ENCODE assay signal across 30 cellular contexts in the genomic region with DNA sequence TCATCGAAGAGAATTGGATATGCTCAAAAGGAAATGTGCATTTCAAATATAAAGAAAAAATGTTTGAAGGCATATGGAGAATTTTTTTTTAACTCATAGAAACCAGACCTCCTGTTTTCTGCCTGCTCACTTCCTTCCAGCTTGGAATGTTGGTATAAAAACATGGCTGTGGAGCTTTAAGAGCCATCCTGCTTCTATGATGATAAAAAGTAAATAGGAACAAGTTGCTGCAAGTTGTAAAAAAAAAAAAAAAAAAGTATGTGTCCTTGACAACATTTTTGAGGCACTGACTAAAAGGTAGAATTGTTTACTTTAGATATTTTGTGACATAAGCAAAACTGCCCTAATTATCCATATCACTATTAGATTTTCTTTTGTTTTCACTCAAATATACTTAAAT.
"Had no signal": no experiment of that assay in that cellular context is flagged by ENCODE, and none has a peak within 500 bp of the region (broad histone marks: within the 10 kb centered on the region; RNA-seq: fewer than 3 reads in every experiment).

No MANE protein-coding gene starts in this region.

- H3K27ac Mint-ChIP-seq: activated CD4-positive, alpha-beta memory T cell treated with anti-CD3 and anti-CD28 coated beads, Interleukin-2, amount 10 ng/mL, durations not matched to agents 7 days and 5 days; activated CD4-positive, alpha-beta T cell treated with anti-CD3 and anti-CD28 coated beads for 36 hours; activated CD4-positive, alpha-beta T cell treated with anti-CD3 and anti-CD28 coated beads, Interleukin-2, amount 10 ng/mL, durations not matched to agents 24 days and 14 days; activated naive CD4-positive, alpha-beta T cell treated with anti-CD3 and anti-CD28 coated beads, Interleukin-2, amount 10 ng/mL, durations not matched to agents 7 days and 5 days; activated naive CD4-positive, alpha-beta T cell treated with anti-CD3 and anti-CD28 coated beads, Interleukin-2, amount 50 U/mL, for 72 hours; activated naive CD8-positive, alpha-beta T cell treated with anti-CD3 and anti-CD28 coated beads, Interleukin-2, amount 10 ng/mL, durations not matched to agents 7 days and 5 days; activated T-cell treated with anti-CD3 and anti-CD28 coated beads, Interleukin-2, amount 50 U/mL, for 24 hours; activated T-cell treated with anti-CD3 and anti-CD28 coated beads, Interleukin-2, amount 50 U/mL, for 72 hours had no signal

- H3K4me3 Mint-ChIP-seq: activated CD4-positive, alpha-beta memory T cell treated with anti-CD3 and anti-CD28 coated beads, Interleukin-2, amount 10 ng/mL, durations not matched to agents 7 days and 5 days; activated CD4-positive, alpha-beta T cell treated with anti-CD3 and anti-CD28 coated beads for 36 hours; activated CD4-positive, alpha-beta T cell treated with anti-CD3 and anti-CD28 coated beads, Interleukin-2, amount 10 ng/mL, durations not matched to agents 24 days and 14 days; activated naive CD4-positive, alpha-beta T cell treated with anti-CD3 and anti-CD28 coated beads, Interleukin-2, amount 10 ng/mL, durations not matched to agents 7 days and 5 days; activated naive CD8-positive, alpha-beta T cell treated with anti-CD3 and anti-CD28 coated beads, Interleukin-2, amount 10 ng/mL, durations not matched to agents 7 days and 5 days; activated T-cell treated with anti-CD3 and anti-CD28 coated beads, Interleukin-2, amount 50 U/mL, for 24 hours; activated T-cell treated with anti-CD3 and anti-CD28 coated beads, Interleukin-2, amount 50 U/mL, for 72 hours had no signal

- H3K9me3 Mint-ChIP-seq: activated naive CD8-positive, alpha-beta T cell treated with anti-CD3 and anti-CD28 coated beads, Interleukin-2, amount 10 ng/mL, durations not matched to agents 7 days and 5 days had no signal

- H3K27me3 Mint-ChIP-seq: activated CD4-positive, alpha-beta memory T cell treated with anti-CD3 and anti-CD28 coated beads, Interleukin-2, amount 10 ng/mL, durations not matched to agents 7 days and 5 days; activated CD4-positive, alpha-beta T cell treated with anti-CD3 and anti-CD28 coated beads for 36 hours; activated CD4-positive, alpha-beta T cell treated with anti-CD3 and anti-CD28 coated beads, Interleukin-2, amount 10 ng/mL, durations not matched to agents 24 days and 14 days; activated naive CD4-positive, alpha-beta T cell treated with anti-CD3 and anti-CD28 coated beads, Interleukin-2, amount 10 ng/mL, durations not matched to agents 7 days and 5 days; activated naive CD8-positive, alpha-beta T cell treated with anti-CD3 and anti-CD28 coated beads, Interleukin-2, amount 10 ng/mL, durations not matched to agents 7 days and 5 days; activated T-cell treated with anti-CD3 and anti-CD28 coated beads, Interleukin-2, amount 50 U/mL, for 24 hours had no signal

- H3K27ac ChIP-seq: brain microvascular endothelial cell, cardiac muscle cell, colonic mucosa, esophagus muscularis mucosa, gastroesophageal sphincter, heart right ventricle, hepatocyte had no signal

- H2AFZ ChIP-seq: hepatocyte had no signal

- H3K4me3 ChIP-seq: cardiac muscle cell, colonic mucosa, esophagus muscularis mucosa, gastroesophageal sphincter, heart right ventricle, hepatocyte had no signal

- H3K4me1 Mint-ChIP-seq: activated CD4-positive, alpha-beta memory T cell treated with anti-CD3 and anti-CD28 coated beads, Interleukin-2, amount 10 ng/mL, durations not matched to agents 7 days and 5 days; activated CD4-positive, alpha-beta T cell treated with anti-CD3 and anti-CD28 coated beads for 36 hours; activated CD4-positive, alpha-beta T cell treated with anti-CD3 and anti-CD28 coated beads, Interleukin-2, amount 10 ng/mL, durations not matched to agents 24 days and 14 days; activated naive CD4-positive, alpha-beta T cell treated with anti-CD3 and anti-CD28 coated beads, Interleukin-2, amount 10 ng/mL, durations not matched to agents 7 days and 5 days; activated naive CD8-positive, alpha-beta T cell treated with anti-CD3 and anti-CD28 coated beads, Interleukin-2, amount 10 ng/mL, durations not matched to agents 7 days and 5 days had no signal

- H3K79me2 ChIP-seq: hepatocyte had no signal

- H3K36me3 Mint-ChIP-seq: activated naive CD4-positive, alpha-beta T cell treated with anti-CD3 and anti-CD28 coated beads, Interleukin-2, amount 10 ng/mL, durations not matched to agents 7 days and 5 days; activated naive CD8-positive, alpha-beta T cell treated with anti-CD3 and anti-CD28 coated beads, Interleukin-2, amount 10 ng/mL, durations not matched to agents 7 days and 5 days had no signal

- H3K4me1 ChIP-seq: colonic mucosa, esophagus muscularis mucosa, gastroesophageal sphincter, heart right ventricle had no signal

- H3K36me3 ChIP-seq: brain microvascular endothelial cell, cardiac muscle cell, colonic mucosa, esophagus muscularis mucosa, gastroesophageal sphincter, heart right ventricle had no signal

- DNase-seq: activated CD4-positive, alpha-beta memory T cell treated with anti-CD3 and anti-CD28 coated beads, Interleukin-2, amount 10 ng/mL, durations not matched to agents 7 days and 5 days; activated CD4-positive, alpha-beta T cell treated with anti-CD3 and anti-CD28 coated beads for 36 hours; activated CD4-positive, alpha-beta T cell treated with anti-CD3 and anti-CD28 coated beads, Interleukin-2, amount 10 ng/mL, durations not matched to agents 24 days and 14 days; activated CD4-positive, alpha-beta T cell treated with anti-CD3 and anti-CD28 coated beads, Interleukin-2, amount 50 U/mL, for 4 hours; activated CD4-positive, CD25-positive, alpha-beta regulatory T cell; activated CD4-positive, CD25-positive, alpha-beta regulatory T cell treated with anti-CD3 and anti-CD28 coated beads, Interleukin-2, amount 50 U/mL, for 72 hours; activated CD8-positive, alpha-beta memory T cell treated with anti-CD3 and anti-CD28 coated beads, Interleukin-2, amount 50 U/mL, for 48 hours; activated gamma-delta T cell; activated naive CD4-positive, alpha-beta T cell; activated naive CD4-positive, alpha-beta T cell treated with anti-CD3 and anti-CD28 coated beads, Interleukin-2, amount 10 ng/mL, durations not matched to agents 7 days and 5 days; activated naive CD8-positive, alpha-beta T cell treated with anti-CD3 and anti-CD28 coated beads, Interleukin-2, amount 10 ng/mL, durations not matched to agents 7 days and 5 days; activated T-cell treated with anti-CD3 and anti-CD28 coated beads for 4 hours; activated T-cell treated with anti-CD3 and anti-CD28 coated beads, Interleukin-2, amount 50 U/mL, for 24 hours; activated T-cell treated with anti-CD3 and anti-CD28 coated beads, Interleukin-2, amount 50 U/mL, for 72 hours; amniotic stem cell; anterior cingulate cortex; brain microvascular endothelial cell; central memory CD4-positive, alpha-beta T cell; cerebellar nuclear complex; colonic mucosa; effector CD8-positive, alpha-beta T cell; erythroblast; foreskin melanocyte; heart right ventricle; T-helper 2 cell had no signal

- H3K4me2 ChIP-seq: hepatocyte had no signal

- H3K27me3 ChIP-seq: brain microvascular endothelial cell, cardiac muscle cell, colonic mucosa, esophagus muscularis mucosa, gastroesophageal sphincter, heart right ventricle, hepatocyte had no signal

- H3K9me3 ChIP-seq: colonic mucosa, gastroesophageal sphincter had no signal
